26 cellular contexts compared by ENCODE assay signal in genomic region chr2:65476778-65477177, GRCh38.
"Had no signal": no experiment of that assay in that cellular context is flagged by ENCODE, and none has a peak within 500 bp of the region (broad histone marks: within the 10 kb centered on the region; RNA-seq: fewer than 3 reads in every experiment).

No MANE protein-coding gene starts in this region.

- H3K27me3 ChIP-seq: colonic mucosa, gastrocnemius medialis, heart right ventricle, left lung had no signal

- H3K4me1 ChIP-seq: colonic mucosa, esophagus squamous epithelium, gastrocnemius medialis, left lung, lower lobe of right lung had no signal

- H3K4me3 ChIP-seq: colonic mucosa, esophagus squamous epithelium, gastrocnemius medialis, heart right ventricle, left lung, lower lobe of right lung, mucosa of descending colon had no signal

- ATAC-seq: effector memory CD8-positive, alpha-beta T cell; esophagus mucosa; gastrocnemius medialis; left cardiac atrium; left lung; left ventricle myocardium superior; lower lobe of right lung; mucosa of descending colon had no signal

- H3K9me3 ChIP-seq: colonic mucosa, gastrocnemius medialis, lower lobe of right lung, mucosa of descending colon had no signal

- DNase-seq: colonic mucosa; cortex of kidney; effector CD8-positive, alpha-beta T cell; effector memory CD8-positive, alpha-beta T cell; endodermal cell; erythroblast; esophagus squamous epithelium; foreskin fibroblast; foreskin melanocyte; gastrocnemius medialis; glutamatergic neuron; head of caudate nucleus; heart right ventricle; hippocampal formation; left cardiac atrium; left lung; left ventricle myocardium superior; lower lobe of right lung; mesenchymal stem cell; mucosa of descending colon; naive B cell had no signal

- FAIRE-seq: endometrium, islet of Langerhans, keratinocyte had no signal

- H3K27ac ChIP-seq: colonic mucosa, epithelial cell of prostate, esophagus squamous epithelium, gastrocnemius medialis, left lung, lower lobe of right lung had no signal

- H3K36me3 ChIP-seq: colonic mucosa, esophagus squamous epithelium, gastrocnemius medialis, heart right ventricle, left lung, lower lobe of right lung had no signal
